Comparison of ENCODE assay signal across 12 cellular contexts in genomic region chr3:172586447-172586846, GRCh38.
DNase-seq lines count a peak whose midpoint lies in the region; ATAC-seq and TF ChIP-seq lines count a peak whose summit lies in the region.
"Had no signal": no experiment of that assay in that cellular context is flagged by ENCODE, and none has a peak within 500 bp of the region (broad histone marks: within the 10 kb centered on the region; RNA-seq: fewer than 3 reads in every experiment).

No MANE protein-coding gene starts in this region.

- peak overlapping the region; percentile 62 for H3K27ac Mint-ChIP-seq in activated CD4-positive, alpha-beta T cell treated with anti-CD3 and anti-CD28 coated beads, Interleukin-2, amount 10 ng/mL, durations not matched to agents 7 days and 5 days

- no peaks in the 10 kb centered on the region for H3K27me3 ChIP-seq in adrenal gland
- no peaks in the 10 kb centered on the region for H3K27me3 ChIP-seq in transverse colon
- H3K27me3 ChIP-seq: gastroesophageal sphincter, MG63 had no signal

- H3K36me3 ChIP-seq in adrenal gland (replicated peaks in 1 of 2) = no peaks in the 10 kb centered on the region
- H3K36me3 ChIP-seq in transverse colon = no peaks in the 10 kb centered on the region
- H3K36me3 ChIP-seq: gastroesophageal sphincter, HAP-1, MG63 had no signal

- H3K9me3 ChIP-seq in adrenal gland (replicated peaks in 1 of 3) = no peaks in the 10 kb centered on the region
- H3K9me3 ChIP-seq in transverse colon = no peaks in the 10 kb centered on the region
- H3K9me3 ChIP-seq: HAP-1 had no signal

- peak; percentile 72 for ATAC-seq in left lobe of liver

- in situ Hi-C loops in transverse colon (cut with MboI; ENCODE audit: low pct_ligation_motif_present in 1 of 4, low pct_unique_long_range_greater_than_20kb in 1 of 4, low sequenced_read_pairs in 3 of 4) = no loop called here

- H3K27ac ChIP-seq in adrenal gland (peak overlapping the region in 4 of 5 donors; percentile 16 to 64 (median 35)), transverse colon (peak overlapping the region in 3 of 4 donors; percentile 11 to 56 (median 47))

- peaks cover 53% of the 10 kb centered on the region for H3K9me3 Mint-ChIP-seq in activated CD4-positive, alpha-beta T cell treated with anti-CD3 and anti-CD28 coated beads, Interleukin-2, amount 10 ng/mL, durations not matched to agents 7 days and 5 days

- no peaks in the 10 kb centered on the region for H3K27me3 Mint-ChIP-seq in activated CD4-positive, alpha-beta T cell treated with anti-CD3 and anti-CD28 coated beads, Interleukin-2, amount 10 ng/mL, durations not matched to agents 7 days and 5 days

- TF ChIP-seq POLR2A in adrenal gland (IDR thresholded peaks at IDR 0.05) (no peak), transverse colon (IDR thresholded peaks at IDR 0.05) (no peak)

- intact Hi-C loops in adrenal gland (cut with DNase I) (no loop called here), transverse colon (cut with DNase I; ENCODE audit: low total_unique reads) (no loop called here)

- no peak for TF ChIP-seq CTCF in adrenal gland (IDR thresholded peaks at IDR 0.05)
- no peak for TF ChIP-seq CTCF in transverse colon (IDR thresholded peaks at IDR 0.05)

- peaks cover 91% of the 10 kb centered on the region for H3K4me1 Mint-ChIP-seq in activated CD4-positive, alpha-beta T cell treated with anti-CD3 and anti-CD28 coated beads, Interleukin-2, amount 10 ng/mL, durations not matched to agents 7 days and 5 days

- H3K4me1 ChIP-seq in adrenal gland (replicated peaks in 1 of 2) (peaks cover 7 to 17% of the 10 kb centered on the region in 2 donors), transverse colon (peaks cover 3 to 25% (median 11%) of the 10 kb centered on the region in 4 donors)
- H3K4me1 ChIP-seq: HAP-1 had no signal

- no peak for TF ChIP-seq EP300 in transverse colon (IDR thresholded peaks at IDR 0.05; ENCODE audit: low read depth)

- peaks cover 66% of the 10 kb centered on the region for H3K36me3 Mint-ChIP-seq in activated CD4-positive, alpha-beta T cell treated with anti-CD3 and anti-CD28 coated beads, Interleukin-2, amount 10 ng/mL, durations not matched to agents 7 days and 5 days (ENCODE audit: low read depth)

- CTCF ChIA-PET in activated CD4-positive, alpha-beta T cell treated with anti-CD3 and anti-CD28 coated beads, Interleukin-2, amount 10 ng/mL, durations not matched to agents 7 days and 5 days (lab: Charles Lee) = interaction anchor here (0.6 to 1.1 kb wide), 3 partner anchors 13 to 69 kb away, joined by 3 to 5 read pairs (median 4); no protein-coding TSS in a partner anchor

- POLR2A ChIA-PET in activated CD4-positive, alpha-beta T cell treated with anti-CD3 and anti-CD28 coated beads, Interleukin-2, amount 10 ng/mL, durations not matched to agents 7 days and 5 days (lab: Charles Lee) = interaction anchor here (0.6 to 1.6 kb wide), 3 partner anchors 64 to 1362 kb away, joined by 3 to 4 read pairs (median 3); no protein-coding TSS in a partner anchor

- DNase-seq in activated CD4-positive, alpha-beta T cell treated with anti-CD3 and anti-CD28 coated beads, Interleukin-2, amount 10 ng/mL, durations not matched to agents 7 days and 5 days = no peak
- no peak for DNase-seq in activated CD4-positive, alpha-beta T cell treated with anti-CD3 and anti-CD28 coated beads, Interleukin-2, amount 50 U/mL, for 48 hours
- DNase-seq in adrenal gland = no peak
- DNase-seq in left lobe of liver (ENCODE audit: low spot score) = no peak
- DNase-seq in transverse colon = no peak
- DNase-seq in stimulated activated CD8-positive, alpha-beta memory T cell treated with anti-CD3 and anti-CD28 coated beads, Interleukin-4, amount 100 ng/mL, for 48 hours = no peak
- no peak for DNase-seq in NCI-H345 (lab: John Stamatoyannopoulos, UW)
- DNase-seq in DMS79 treated with DMSO at 0.1 percent for 48 hours (lab: John Stamatoyannopoulos, UW) = no peak
- DNase-seq: MG63, NCI-H748 treated with DMSO at 0.1 percent for 48 hours had no signal

- H3K4me3 ChIP-seq in adrenal gland = peak overlapping the region in 1 of 4 donors; percentile 5
- H3K4me3 ChIP-seq in transverse colon = no peak overlapping the region
- H3K4me3 ChIP-seq: gastroesophageal sphincter, HAP-1, MG63 had no signal

- H3K4me3 Mint-ChIP-seq in activated CD4-positive, alpha-beta T cell treated with anti-CD3 and anti-CD28 coated beads, Interleukin-2, amount 10 ng/mL, durations not matched to agents 7 days and 5 days = no peak overlapping the region
